Comparison of ENCODE assay signal across 8 cellular contexts in genomic region chr9:6645153-6646027, GRCh38. TPM values are rescaled to one million over a fixed set of nuclear protein-coding genes. Genes with fewer than 3 reads are reported as not detected.
DNase-seq lines count a peak whose midpoint lies in the region; ATAC-seq, FAIRE-seq and TF ChIP-seq lines count a peak whose summit lies in the region.

GLDC (minus strand) TSS chr9:6645729; CDS start chr9:6645499, 230 bp downstream.

- H3F3A ChIP-seq in SU-DHL-6 (ENCODE audit: insufficient read depth) = no peaks in the 10 kb centered on the region

- H3K27ac ChIP-seq in SU-DHL-6 (ENCODE audit: low read depth, low read length) = no peak within 1 kb of the TSS
- H3K27ac ChIP-seq in keratinocyte (ENCODE audit: control insufficient read depth, insufficient read depth, low read length) = peak within 1 kb of the TSS; percentile 30

- H3K9me3 ChIP-seq in SU-DHL-6 (ENCODE audit: insufficient read depth, low read length) = no peaks in the 10 kb centered on the region
- H3K9me3 ChIP-seq in keratinocyte (ENCODE audit: control insufficient read depth, low read depth, low read length) = no peaks in the 10 kb centered on the region

- peak within 1 kb of the TSS; percentile 45 for H3K4me3 ChIP-seq in SU-DHL-6 (ENCODE audit: insufficient read depth, low read length, poor library complexity, severe bottlenecking)
- peak within 1 kb of the TSS; percentile 9 to 78 (median 52) for H3K4me3 ChIP-seq in keratinocyte (ENCODE audit: control insufficient read depth in 2 of 3, extremely low read depth in 1 of 3, insufficient read depth in 2 of 3, low read depth in 1 of 3, low read length in 3 of 3)

- TF ChIP-seq CTCF in SU-DHL-6 (IDR thresholded peaks at IDR 0.05; ENCODE audit: insufficient read depth, low read length, poor library complexity, severe bottlenecking) (no peak), keratinocyte (optimal IDR thresholded peaks at IDR 0.05 in 1 of 3, IDR thresholded peaks at IDR 0.05 in 1 of 3, conservative IDR thresholded peaks at IDR 0.05 in 1 of 3; ENCODE audit: extremely low read depth in 1 of 3, insufficient read depth in 2 of 3, low read length in 3 of 3) (no peak)

- no peaks in the 10 kb centered on the region for H3K9me2 ChIP-seq in SU-DHL-6 (replicated peaks; ENCODE audit: insufficient read depth, low read length)

- H3K36me3 ChIP-seq in SU-DHL-6 (ENCODE audit: low read length) (no peaks in the 10 kb centered on the region), keratinocyte (ENCODE audit: control insufficient read depth in 2 of 2, extremely low read depth in 1 of 2, insufficient read depth in 2 of 2, low read length in 2 of 2) (no peaks in the 10 kb centered on the region)

- FAIRE-seq in keratinocyte (lab: Jason Lieb, UNC) = no peak

- H3K4me2 ChIP-seq in SU-DHL-6 (ENCODE audit: low read depth, low read length, poor library complexity, severe bottlenecking) = peak within 1 kb of the TSS; percentile 49
- peak within 1 kb of the TSS; percentile 62 for H3K4me2 ChIP-seq in keratinocyte (ENCODE audit: control insufficient read depth, extremely low read depth, insufficient read depth, low read depth, low read length)

- no peaks in the 10 kb centered on the region for H4K20me1 ChIP-seq in SU-DHL-6 (ENCODE audit: low read depth, low read length)
- no peaks in the 10 kb centered on the region for H4K20me1 ChIP-seq in keratinocyte (ENCODE audit: control insufficient read depth, extremely low read depth, insufficient read depth, low read length)

- peak within 1 kb of the TSS; percentile 70 for H2AFZ ChIP-seq in SU-DHL-6 (ENCODE audit: low read depth, low read length, severe bottlenecking)
- H2AFZ ChIP-seq in keratinocyte (ENCODE audit: control insufficient read depth, low read length) = peak within 1 kb of the TSS; percentile 36

- peaks cover 2% of the 10 kb centered on the region for H3K4me1 ChIP-seq in keratinocyte (ENCODE audit: control insufficient read depth, extremely low read depth, insufficient read depth, low read length)

- in situ Hi-C loops in T47D (cut with HindIII; ENCODE audit: low pct_unique_long_range_greater_than_20kb, low sequenced_read_pairs) = no loop called here

- H3K79me2 ChIP-seq in SU-DHL-6 (ENCODE audit: insufficient read depth, low read length) (no peaks in the 10 kb centered on the region), keratinocyte (ENCODE audit: control insufficient read depth, insufficient read depth, low read length) (no peaks in the 10 kb centered on the region)

- ATAC-seq in GM21367 (IDR thresholded peaks at IDR 0.05; ENCODE audit: unreplicated experiment) = peak; percentile 87

- 0 out of 2 replicates have a peak, but pooled peaks cover 4% of the 10 kb centered on the region for H3K27me3 ChIP-seq in SU-DHL-6 (ENCODE audit: low read length)
- peaks cover 21% of the 10 kb centered on the region for H3K27me3 ChIP-seq in keratinocyte (ENCODE audit: control insufficient read depth, extremely low read depth, insufficient read depth, low read length)

- DNase-seq in DMS53 treated with DMSO at 0.1 percent for 48 hours (lab: John Stamatoyannopoulos, UW; ENCODE audit: unreplicated experiment) (peak; percentile 66), HT1080 (ENCODE audit: low read depth) (peak; percentile 88), T47D (ENCODE audit: low read depth in 1 of 2, low spot score in 1 of 2) (peak; percentile 90 to 94), keratinocyte (ENCODE audit: low read depth, low spot score) (no peak)
- peak; percentile 8 to 51 (median 33) for DNase-seq in stimulated activated CD4-positive, alpha-beta T cell treated with anti-CD3 and anti-CD28 coated beads, Interleukin-12 subunit alpha, Interleukin-12 subunit beta, amount 100 ng/mL, for 48 hours (ENCODE audit: low read depth in 2 of 3, low spot score in 1 of 3)
- DNase-seq in NK-92 treated with Interleukin-12 subunit alpha and Interleukin-12 subunit beta, amount 100 ng/mL, for 24 hours (lab: John Stamatoyannopoulos, UW) = no peak

- peak within 1 kb of the TSS; percentile 34; the same call in 1 of the 2 replicates for H3K9ac ChIP-seq in SU-DHL-6 (ENCODE audit: low read length)
- H3K9ac ChIP-seq in keratinocyte (ENCODE audit: control insufficient read depth, extremely low read depth, insufficient read depth, low read length) = peak within 1 kb of the TSS; percentile 46

- dilution Hi-C loops in keratinocyte (cut with MboI; ENCODE audit: extremely low pct_ligation_motif_present, low sequenced_read_pairs) = no loop called here

- H3K9me1 ChIP-seq in keratinocyte (ENCODE audit: control insufficient read depth, extremely low read depth, insufficient read depth, low read length) = no peaks in the 10 kb centered on the region

RNA-seq across cellular contexts. Expression of gene GLDC, which starts in this region (rescaled TPM):
- total RNA-seq in HT1080 (2014; rRNA removed; shearing (Covaris generic)) = 5.3 and 5.5 TPM in 2 replicates
- 3.2 TPM in 2 replicates for polyA plus RNA-seq in HT1080 (2015; cell fraction: cytosol; rRNA removed)
- 5.7 and 9.2 TPM in 2 replicates for polyA plus RNA-seq in HT1080 (2015; cell fraction: nucleus; rRNA removed)
- polyA plus RNA-seq in keratinocyte = 0.64 to 1.1 TPM (median 0.69 TPM) in 3 replicates
- polyA plus RNA-seq in keratinocyte (2011; ENCODE audit: low read depth) = not detected
- polyA plus RNA-seq in keratinocyte (2011; cell fraction: cytosol; rRNA removed) = 0.38 and 0.97 TPM in 2 replicates
- polyA plus RNA-seq in keratinocyte (2011; cell fraction: nucleus; rRNA removed) = 0.71 and 0.99 TPM in 2 replicates
- polyA plus RNA-seq in keratinocyte (2012; ENCODE audit: low replicate concordance) = 0.92 TPM in 1 of 2 replicates, not detected in the other
- 0.66 to 4.7 TPM (median 1.8 TPM) in 3 replicates for polyA minus RNA-seq in keratinocyte
- 1.2 TPM for polyA minus RNA-seq in keratinocyte (2011; cell fraction: cytosol; rRNA and poly(A)+ RNA removed)
- polyA minus RNA-seq in keratinocyte (2011; cell fraction: nucleus; rRNA and poly(A)+ RNA removed) = 1.1 and 2.0 TPM in 2 replicates

Comparison
In these comparisons a context has a peak if more than half of its experiments do, and no peak if none do; other contexts are left out.
1. DNase-seq: peak in DMS53 treated with DMSO at 0.1 percent for 48 hours (single experiment), HT1080 (single experiment), T47D (2 of 2) and stimulated activated CD4-positive, alpha-beta T cell treated with anti-CD3 and anti-CD28 coated beads, Interleukin-12 subunit alpha, Interleukin-12 subunit beta, amount 100 ng/mL, for 48 hours (3 of 3); none in keratinocyte (single experiment) and NK-92 treated with Interleukin-12 subunit alpha and Interleukin-12 subunit beta, amount 100 ng/mL, for 24 hours (single experiment).